ENCODE assay signal across 9 cellular contexts in genomic region chr15:99343836-99344551, GRCh38.
DNase-seq lines count a peak whose midpoint lies in the region; ATAC-seq and TF ChIP-seq lines count a peak whose summit lies in the region.
"Had no signal": no experiment of that assay in that cellular context is flagged by ENCODE, and none has a peak within 500 bp of the region (broad histone marks: within the 10 kb centered on the region; RNA-seq: fewer than 3 reads in every experiment).

No MANE protein-coding gene starts in this region.

- no peaks in the 10 kb centered on the region for H4K20me1 ChIP-seq in mammary epithelial cell (ENCODE audit: insufficient read depth, low read length)

- H3K27me3 Mint-ChIP-seq in MCF 10A (ENCODE audit: insufficient read depth, unreplicated experiment): no peaks in the 10 kb centered on the region
- H3K27me3 Mint-ChIP-seq in activated T-cell treated with anti-CD3 and anti-CD28 coated beads, Interleukin-2, amount 50 U/mL, for 4 hours (ENCODE audit: low read depth): no peaks in the 10 kb centered on the region

- TF ChIP-seq CTCF in MCF 10A (IDR thresholded peaks at IDR 0.05; ENCODE audit: unreplicated experiment): no peak
- no peak for TF ChIP-seq CTCF in mammary epithelial cell (conservative IDR thresholded peaks at IDR 0.05 in 1 of 2, IDR thresholded peaks at IDR 0.05 in 1 of 2; ENCODE audit: extremely low read depth in 1 of 2, insufficient read depth in 1 of 2, low read depth in 1 of 2, low read length in 2 of 2)
- TF ChIP-seq CTCF in cardiac muscle cell (IDR thresholded peaks at IDR 0.05; ENCODE audit: low read depth, low read length): peak; percentile 40

- H3K27ac ChIP-seq in mammary epithelial cell (ENCODE audit: insufficient read depth, low read depth, low read length) (no peak overlapping the region), cardiac muscle cell (no peak overlapping the region)
- H3K27ac ChIP-seq: parathyroid adenoma had no signal

- H3K4me3 ChIP-seq in mammary epithelial cell (replicated peaks in 1 of 3; ENCODE audit: insufficient read depth in 1 of 3, low read depth in 2 of 3, low read length in 3 of 3) (no peak overlapping the region), cardiac muscle cell (no peak overlapping the region)

- POLR2A ChIA-PET in MCF 10A (lab: Yijun Ruan, JAX): interaction anchor here (1.1 kb wide), 1 partner anchor 23 kb away, joined by 5 read pairs; no protein-coding TSS in a partner anchor

- DNase-seq in MCF 10A (ENCODE audit: unreplicated experiment) (peak; percentile 6), mammary epithelial cell (no peak), cardiac muscle cell (ENCODE audit: low read depth in 1 of 2, low spot score in 1 of 2) (peak; percentile 9 to 37), mucosa of gallbladder (ENCODE audit: low spot score) (no peak), AG08396 (ENCODE audit: low spot score) (no peak)
- peak; percentile 52 for DNase-seq in activated T-cell treated with anti-CD3 and anti-CD28 coated beads, Interleukin-2, amount 50 U/mL, for 4 hours
- DNase-seq in stimulated activated CD4-positive, alpha-beta T cell treated with anti-CD3 and anti-CD28 coated beads, Interleukin-2, amount 100 ng/mL, for 4 hours (ENCODE audit: low read depth): peak; percentile 33

- no peaks in the 10 kb centered on the region for H3K27me3 ChIP-seq in mammary epithelial cell (ENCODE audit: insufficient read depth, low read length)
- H3K27me3 ChIP-seq in cardiac muscle cell: no peaks in the 10 kb centered on the region

- H3K4me2 ChIP-seq in mammary epithelial cell (ENCODE audit: insufficient read depth, low read depth, low read length): no peak overlapping the region

- 89% methylated on average over 11 of the region's 11 CpGs for WGBS in mammary epithelial cell (ENCODE audit: low coverage, missing lambda C conversion rate)

- peaks cover 4% of the 10 kb centered on the region for H3K36me3 Mint-ChIP-seq in MCF 10A (ENCODE audit: insufficient read depth, unreplicated experiment)
- peaks cover 2% of the 10 kb centered on the region for H3K36me3 Mint-ChIP-seq in activated T-cell treated with anti-CD3 and anti-CD28 coated beads, Interleukin-2, amount 50 U/mL, for 4 hours (ENCODE audit: insufficient read depth)

- dilution Hi-C loops in mammary epithelial cell (cut with HindIII; ENCODE audit: low sequenced_read_pairs): no loop called here

- no peaks in the 10 kb centered on the region for H3K4me1 Mint-ChIP-seq in MCF 10A (ENCODE audit: insufficient read depth, unreplicated experiment)
- peaks cover 6% of the 10 kb centered on the region for H3K4me1 Mint-ChIP-seq in activated T-cell treated with anti-CD3 and anti-CD28 coated beads, Interleukin-2, amount 50 U/mL, for 4 hours (ENCODE audit: low read depth)

- intact Hi-C loops in MCF 10A (cut with micrococcal nuclease) (no loop called here), mammary epithelial cell (cut with micrococcal nuclease) (no loop called here)

- peak; percentile 66 to 78 for ATAC-seq in activated T-cell treated with anti-CD3 and anti-CD28 coated beads, Interleukin-2, amount 50 U/mL, for 4 hours
- no peak for ATAC-seq in HG03108 (IDR thresholded peaks at IDR 0.05; ENCODE audit: unreplicated experiment)

- H3K36me3 ChIP-seq in mammary epithelial cell (ENCODE audit: insufficient read depth, low read length) (no peaks in the 10 kb centered on the region), cardiac muscle cell (no peaks in the 10 kb centered on the region)

- CTCF ChIA-PET in MCF 10A (lab: Yijun Ruan, JAX): interaction anchor here (0.5 to 0.8 kb wide), 4 partner anchors 9 to 89 kb away, joined by 3 read pairs; no protein-coding TSS in a partner anchor
- CTCF ChIA-PET in mammary epithelial cell (lab: Charles Lee; ENCODE audit: low non-redundant PET): no interaction called here

- H3K27ac Mint-ChIP-seq in MCF 10A (ENCODE audit: low read depth, unreplicated experiment): no peak overlapping the region

- H3K9me3 ChIP-seq in mammary epithelial cell (replicated peaks; ENCODE audit: insufficient read depth, low read length) (no peaks in the 10 kb centered on the region), cardiac muscle cell (ENCODE audit: low read depth) (no peaks in the 10 kb centered on the region)

- no peak overlapping the region for H2AFZ ChIP-seq in mammary epithelial cell (ENCODE audit: low read depth, low read length)
- H2AFZ ChIP-seq: parathyroid adenoma had no signal

- H3K4me1 ChIP-seq in mammary epithelial cell (ENCODE audit: insufficient read depth, low read length): no peaks in the 10 kb centered on the region
- no peaks in the 10 kb centered on the region for H3K4me1 ChIP-seq in cardiac muscle cell (ENCODE audit: low read depth)

- H3K9ac ChIP-seq in mammary epithelial cell (ENCODE audit: insufficient read depth, low read length): no peak overlapping the region
- H3K9ac ChIP-seq: parathyroid adenoma had no signal

- no peaks in the 10 kb centered on the region for H3K79me2 ChIP-seq in mammary epithelial cell (ENCODE audit: insufficient read depth, low read length)
- H3K79me2 ChIP-seq: parathyroid adenoma had no signal

- no TSS peak for BruUV-seq in MCF 10A (replicated peaks; lab: Mats Ljungman, UMichigan)
- no TSS peak for BruUV-seq in mammary epithelial cell (replicated peaks; lab: Mats Ljungman, UMichigan)

- in situ Hi-C loops in mammary epithelial cell (cut with MboI; ENCODE audit: low sequenced_read_pairs in 2 of 2): no loop called here

- H3K9me3 Mint-ChIP-seq in MCF 10A (ENCODE audit: unreplicated experiment): no peaks in the 10 kb centered on the region
- H3K9me3 Mint-ChIP-seq in activated T-cell treated with anti-CD3 and anti-CD28 coated beads, Interleukin-2, amount 50 U/mL, for 4 hours: no peaks in the 10 kb centered on the region

- no peak overlapping the region for H3K4me3 Mint-ChIP-seq in MCF 10A (ENCODE audit: unreplicated experiment)
- H3K4me3 Mint-ChIP-seq in activated T-cell treated with anti-CD3 and anti-CD28 coated beads, Interleukin-2, amount 50 U/mL, for 4 hours: no peak overlapping the region

Comparison
In these comparisons a context has a peak if more than half of its experiments do, and no peak if none do; other contexts are left out.
1. DNase-seq: peak in MCF 10A (single experiment), activated T-cell treated with anti-CD3 and anti-CD28 coated beads, Interleukin-2, amount 50 U/mL, for 4 hours (single experiment), cardiac muscle cell (2 of 2) and stimulated activated CD4-positive, alpha-beta T cell treated with anti-CD3 and anti-CD28 coated beads, Interleukin-2, amount 100 ng/mL, for 4 hours (single experiment); none in mammary epithelial cell (single experiment), mucosa of gallbladder (single experiment) and AG08396 (single experiment).